Comparison of ENCODE assay signal across 12 cellular contexts in the genomic region with DNA sequence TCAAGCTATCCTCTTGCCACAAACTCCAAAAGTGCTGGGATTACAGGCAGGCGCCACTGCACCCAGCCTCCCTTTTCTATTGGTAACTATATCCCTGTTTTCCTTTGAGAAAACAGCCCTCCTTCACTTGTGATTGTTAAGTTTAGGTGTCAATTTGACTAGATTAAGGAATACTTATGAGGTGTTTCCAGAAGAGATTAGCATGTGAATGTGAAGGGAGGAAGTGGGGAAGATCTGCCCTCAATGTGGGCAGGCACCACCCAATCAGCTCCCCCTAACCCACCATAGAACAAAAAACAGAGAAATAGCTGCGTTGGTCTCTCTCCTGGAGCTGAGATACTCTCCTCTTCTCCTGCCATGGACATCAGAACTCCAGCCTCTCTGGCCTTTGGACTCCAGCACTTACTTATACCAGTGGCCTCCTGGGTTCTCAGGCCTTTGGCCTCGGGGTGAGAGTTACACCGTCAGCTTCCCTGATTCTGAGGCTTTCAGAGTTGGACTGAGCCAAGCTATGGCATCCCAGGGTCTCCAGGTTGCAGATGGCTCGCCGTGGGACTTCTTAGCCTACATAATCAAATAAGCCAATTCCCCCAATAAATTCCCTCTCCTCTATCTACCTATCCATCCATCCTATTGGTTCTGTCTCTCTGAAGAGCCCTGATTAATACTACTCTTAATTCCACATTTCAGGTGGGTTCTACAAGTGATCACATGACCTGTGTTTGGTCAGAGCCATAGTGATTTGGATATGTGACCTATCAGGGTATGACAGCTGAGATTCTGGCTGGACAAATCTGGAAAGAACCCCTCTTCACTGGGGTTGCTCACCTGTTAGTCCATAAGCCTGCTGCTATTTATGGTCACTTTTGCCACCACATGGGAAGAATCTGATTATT. TPM values are rescaled to one million over a fixed set of nuclear protein-coding genes. Genes with fewer than 3 reads are reported as not detected.
DNase-seq lines count a peak whose midpoint lies in the region; ATAC-seq and TF ChIP-seq lines count a peak whose summit lies in the region.
"Had no signal": no experiment of that assay in that cellular context is flagged by ENCODE, and none has a peak within 500 bp of the region (broad histone marks: within the 10 kb centered on the region; RNA-seq: fewer than 3 reads in every experiment).

No MANE protein-coding gene starts in this region.

- H3F3A ChIP-seq in GM23248 (ENCODE audit: insufficient read depth) (peaks cover 67% of the 10 kb centered on the region), Loucy (ENCODE audit: low read depth) (no peaks in the 10 kb centered on the region)

- 81 to 84% methylated on average over 6 of the region's 6 CpGs for WGBS in GM23248 (ENCODE audit: low coverage in 1 of 2, low lambda C conversion rate in 2 of 2, missing lambda C conversion rate in 2 of 2), 2 experiments

- H4K20me1 ChIP-seq in GM23248 (ENCODE audit: insufficient read depth), result peaks cover 11% of the 10 kb centered on the region; the same call in 1 of the 2 replicates
- no peaks in the 10 kb centered on the region for H4K20me1 ChIP-seq in Loucy (ENCODE audit: insufficient read depth, low read length, poor library complexity, severe bottlenecking)
- peaks cover 53% of the 10 kb centered on the region for H4K20me1 ChIP-seq in osteoblast (ENCODE audit: insufficient read depth, low read length)

- DNase-seq in GM23248, result no peak
- peak; percentile 74 for DNase-seq in cerebellar cortex (ENCODE audit: low spot score)
- peak; percentile 65 for DNase-seq in osteoblast (ENCODE audit: insufficient read length, low spot score, missing footprints)
- no peak for DNase-seq in GM10248 (ENCODE audit: extremely low spot score)
- DNase-seq in RPMI8226, result no peak
- DNase-seq: Calu3; stimulated activated CD4-positive, alpha-beta T cell treated with anti-CD3 and anti-CD28 coated beads, Interleukin-4, amount 100 ng/mL, for 1 hour; substantia nigra had no signal

- H3K27me3 ChIP-seq in GM23248 (replicated peaks; ENCODE audit: insufficient read depth), result no peaks in the 10 kb centered on the region
- no peaks in the 10 kb centered on the region for H3K27me3 ChIP-seq in Loucy (ENCODE audit: insufficient read depth, low read length, poor library complexity, severe bottlenecking)
- H3K27me3 ChIP-seq in osteoblast (ENCODE audit: insufficient read depth, low read length), result no peaks in the 10 kb centered on the region

- TF ChIP-seq CTCF in Loucy (conservative IDR thresholded peaks at IDR 0.05; ENCODE audit: low read length), result no peak
- TF ChIP-seq CTCF in osteoblast (IDR thresholded peaks at IDR 0.05; ENCODE audit: extremely low read depth, low read depth, low read length), result no peak
- TF ChIP-seq CTCF in GM10248 (IDR thresholded peaks at IDR 0.05; ENCODE audit: control extremely low read depth, extremely low read depth, low read depth, missing control alignments), result no peak

- POLR2A ChIA-PET in GM10248 (lab: Yijun Ruan, JAX), result interaction anchor here (0.6 kb wide), 1 partner anchor 334 kb away, joined by 4 read pairs; no protein-coding TSS in a partner anchor

- CTCF ChIA-PET in GM10248 (lab: Yijun Ruan, JAX), result interaction anchor here (0.8 to 30.0 kb wide), 5 partner anchors 11 to 127 kb away, joined by 3 to 890 read pairs (median 3); a partner anchor contains a TSS

- no peaks in the 10 kb centered on the region for H3K9me2 ChIP-seq in GM23248 (ENCODE audit: insufficient read depth)
- no peaks in the 10 kb centered on the region for H3K9me2 ChIP-seq in Loucy (replicated peaks; ENCODE audit: low read depth, low read length)

- H3K27ac ChIP-seq in GM23248, result peak overlapping the region; percentile 77
- H3K27ac ChIP-seq in osteoblast (ENCODE audit: low read depth, low read length), result peak overlapping the region; percentile 33
- H3K27ac ChIP-seq: VCaP had no signal

- in situ Hi-C loops in GM23248 (cut with MboI), result loop anchor here (10.0 kb wide), 1 partner anchor 75 kb away; no protein-coding TSS in a partner anchor

- H3K4me2 ChIP-seq in GM23248 (ENCODE audit: unreplicated experiment) (no peak overlapping the region), Loucy (ENCODE audit: low read depth, low read length, poor library complexity, severe bottlenecking) (peak overlapping the region; percentile 1), osteoblast (ENCODE audit: insufficient read depth, low read length) (no peak overlapping the region)

- H3K9me3 ChIP-seq in GM23248 (ENCODE audit: low read depth) (no peaks in the 10 kb centered on the region), Loucy (ENCODE audit: insufficient read depth, low read depth, low read length) (no peaks in the 10 kb centered on the region), osteoblast (ENCODE audit: low read depth, low read length) (no peaks in the 10 kb centered on the region)

- H3K36me3 ChIP-seq in GM23248 (ENCODE audit: low read depth), result peaks cover 26% of the 10 kb centered on the region
- no peaks in the 10 kb centered on the region for H3K36me3 ChIP-seq in Loucy (ENCODE audit: insufficient read depth, low read length)
- H3K36me3 ChIP-seq in osteoblast (ENCODE audit: insufficient read depth, low read length), result peaks cover 34% of the 10 kb centered on the region

- H3K79me2 ChIP-seq in GM23248 (ENCODE audit: insufficient read depth), result peaks cover 49% of the 10 kb centered on the region
- H3K79me2 ChIP-seq in Loucy (ENCODE audit: insufficient read depth, low read length), result no peaks in the 10 kb centered on the region
- peaks cover 35% of the 10 kb centered on the region for H3K79me2 ChIP-seq in osteoblast (ENCODE audit: insufficient read depth, low read length)

- ATAC-seq in GM21526 (IDR thresholded peaks at IDR 0.05; ENCODE audit: low FRiP score, unreplicated experiment) (no peak), HG03354 (IDR thresholded peaks at IDR 0.05; ENCODE audit: poor library complexity, severe bottlenecking, unreplicated experiment) (no peak)

- H3K4me3 ChIP-seq in GM23248 (no peak overlapping the region), Loucy (ENCODE audit: low read length, poor library complexity, severe bottlenecking) (no peak overlapping the region), osteoblast (ENCODE audit: insufficient read depth, low read length) (no peak overlapping the region)

- no peak overlapping the region for H3K9ac ChIP-seq in GM23248
- peak overlapping the region; percentile 29 for H3K9ac ChIP-seq in Loucy (ENCODE audit: low read depth, low read length, poor library complexity, severe bottlenecking)

- H2AFZ ChIP-seq in GM23248 (no peak overlapping the region), Loucy (ENCODE audit: low read length) (peak overlapping the region; percentile 65), osteoblast (ENCODE audit: low read length) (no peak overlapping the region)

- H3K4me1 ChIP-seq in GM23248 (ENCODE audit: insufficient read depth) (peaks cover 45% of the 10 kb centered on the region), Loucy (ENCODE audit: insufficient read depth, low read length, poor library complexity, severe bottlenecking) (peaks cover 25% of the 10 kb centered on the region), osteoblast (ENCODE audit: insufficient read depth, low read length) (peaks cover 15% of the 10 kb centered on the region)

RNA-seq across cellular contexts. Expression of a gene that starts 12.0 kb away (rescaled TPM):
- total RNA-seq in GM23248 (2014; rRNA removed; shearing (Covaris generic)), result 79.4 and 84.1 TPM in 2 replicates
- polyA plus RNA-seq in GM23248 (2016; fragmentation: Nextera tagmentation; extraction: Ambion mirVana), result 112 and 115 TPM in 2 replicates
- total RNA-seq in osteoblast, result 197 and 206 TPM in 2 replicates

RNA-seq across cellular contexts. Expression of a gene that starts 22.9 kb away (rescaled TPM):
- total RNA-seq in GM23248 (2014; rRNA removed; shearing (Covaris generic)), result 1,074 and 1,102 TPM in 2 replicates
- 666 and 686 TPM in 2 replicates for polyA plus RNA-seq in GM23248 (2016; fragmentation: Nextera tagmentation; extraction: Ambion mirVana)
- 861 and 988 TPM in 2 replicates for total RNA-seq in osteoblast

RNA-seq across cellular contexts. Expression of a gene that starts 58.5 kb away (rescaled TPM):
- 15.3 and 16.3 TPM in 2 replicates for total RNA-seq in GM23248 (2014; rRNA removed; shearing (Covaris generic))
- 21.6 and 26.0 TPM in 2 replicates for polyA plus RNA-seq in GM23248 (2016; fragmentation: Nextera tagmentation; extraction: Ambion mirVana)
- total RNA-seq in osteoblast, result 52.5 and 53.9 TPM in 2 replicates

Comparison
In these comparisons a context has a peak if more than half of its experiments do, and no peak if none do; other contexts are left out.
1. DNase-seq: peak in cerebellar cortex (single experiment) and osteoblast (single experiment); none in GM23248 (single experiment), GM10248 (single experiment) and RPMI8226 (single experiment).